Comparison of ENCODE assay signal across 28 cellular contexts in the genomic region with DNA sequence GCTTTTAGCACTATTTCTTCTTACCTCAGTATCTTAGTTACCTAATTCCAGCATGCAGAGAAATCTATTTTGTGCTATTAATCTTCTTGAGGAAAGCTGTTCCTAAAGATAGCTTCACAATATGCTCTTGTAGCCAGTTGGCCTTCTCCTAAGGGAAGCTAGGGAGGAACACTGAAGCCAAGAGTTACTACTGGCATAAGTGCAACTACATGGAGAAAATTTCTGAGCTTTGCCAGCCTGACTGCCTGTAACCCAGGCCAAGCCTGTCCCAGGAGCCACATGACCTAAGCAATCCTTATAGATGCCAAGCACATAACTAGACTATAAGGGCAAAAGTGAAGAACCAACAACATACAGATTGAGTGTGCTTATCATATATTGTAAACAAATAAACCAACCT.
"Had no signal": no experiment of that assay in that cellular context is flagged by ENCODE, and none has a peak within 500 bp of the region (broad histone marks: within the 10 kb centered on the region; RNA-seq: fewer than 3 reads in every experiment).

No MANE protein-coding gene starts in this region.

- DNase-seq: cerebellar nuclear complex; dorsolateral prefrontal cortex; effector CD4-positive, alpha-beta T cell; foreskin melanocyte; glutamatergic neuron; heart right ventricle; hippocampal formation; left cardiac atrium; left lung; mesendoderm; midbrain; naive thymus-derived CD8-positive, alpha-beta T cell; occipital lobe; pancreas; sigmoid colon; stimulated activated CD4-positive, alpha-beta T cell treated with anti-CD3 and anti-CD28 coated beads, Interleukin-2, amount 100 ng/mL, for 24 hours; stimulated activated CD4-positive, alpha-beta T cell treated with anti-CD3 and anti-CD28 coated beads, Interleukin-4, amount 100 ng/mL, for 24 hours; stimulated activated naive CD4-positive, alpha-beta T cell treated with Interleukin-2 at 50 U/mL for 16 hours; stomach; substantia nigra; upper lobe of left lung had no signal

- H3K36me3 Mint-ChIP-seq: naive thymus-derived CD8-positive, alpha-beta T cell; stimulated activated effector memory CD8-positive, alpha-beta T cell treated with anti-CD3 and anti-CD28 coated beads, Interleukin-12 subunit alpha, Interleukin-12 subunit beta, amount 100 ng/mL, for 72 hours had no signal

- H3K36me3 ChIP-seq: heart right ventricle, left lung, pancreas, right atrium auricular region, sigmoid colon, stomach, thoracic aorta, tibial nerve, upper lobe of left lung had no signal

- H3K4me1 Mint-ChIP-seq: naive thymus-derived CD8-positive, alpha-beta T cell; stimulated activated effector memory CD8-positive, alpha-beta T cell treated with anti-CD3 and anti-CD28 coated beads, Interleukin-12 subunit alpha, Interleukin-12 subunit beta, amount 100 ng/mL, for 72 hours had no signal

- H3K4me3 Mint-ChIP-seq: naive thymus-derived CD8-positive, alpha-beta T cell; stimulated activated effector memory CD8-positive, alpha-beta T cell treated with anti-CD3 and anti-CD28 coated beads, Interleukin-12 subunit alpha, Interleukin-12 subunit beta, amount 100 ng/mL, for 72 hours had no signal

- ATAC-seq: esophagus mucosa; left lung; naive thymus-derived CD8-positive, alpha-beta T cell; stimulated activated effector memory CD8-positive, alpha-beta T cell treated with anti-CD3 and anti-CD28 coated beads, Interleukin-12 subunit alpha, Interleukin-12 subunit beta, amount 100 ng/mL, for 72 hours had no signal

- H3K27ac ChIP-seq: dorsolateral prefrontal cortex, epithelial cell of prostate, heart right ventricle, left lung, pancreas, right atrium auricular region, sigmoid colon, stomach, thoracic aorta, tibial nerve, upper lobe of left lung had no signal

- H3K4me3 ChIP-seq: dorsolateral prefrontal cortex, heart right ventricle, left lung, pancreas, right atrium auricular region, sigmoid colon, stomach, thoracic aorta, tibial nerve, upper lobe of left lung had no signal

- H3K9me3 ChIP-seq: pancreas, right atrium auricular region, sigmoid colon, stomach, thoracic aorta, tibial nerve, upper lobe of left lung had no signal

- H3K27me3 Mint-ChIP-seq: naive thymus-derived CD8-positive, alpha-beta T cell; progenitor cell of endocrine pancreas had no signal

- H3K27me3 ChIP-seq: dorsolateral prefrontal cortex, heart right ventricle, left lung, pancreas, right atrium auricular region, sigmoid colon, stomach, tibial nerve, upper lobe of left lung had no signal

- H3K9me3 Mint-ChIP-seq: stimulated activated effector memory CD8-positive, alpha-beta T cell treated with anti-CD3 and anti-CD28 coated beads, Interleukin-12 subunit alpha, Interleukin-12 subunit beta, amount 100 ng/mL, for 72 hours had no signal

- H3K27ac Mint-ChIP-seq: naive thymus-derived CD8-positive, alpha-beta T cell; progenitor cell of endocrine pancreas; stimulated activated effector memory CD8-positive, alpha-beta T cell treated with anti-CD3 and anti-CD28 coated beads, Interleukin-12 subunit alpha, Interleukin-12 subunit beta, amount 100 ng/mL, for 72 hours had no signal
